ENCODE assay signal across 38 cellular contexts in genomic region chr4:57312296-57312695, GRCh38.
"Had no signal": no experiment of that assay in that cellular context is flagged by ENCODE, and none has a peak within 500 bp of the region (broad histone marks: within the 10 kb centered on the region; RNA-seq: fewer than 3 reads in every experiment).

No MANE protein-coding gene starts in this region.

- ATAC-seq: activated naive CD4-positive, alpha-beta T cell treated with anti-CD3 and anti-CD28 coated beads, Interleukin-2, amount 50 U/mL, for 72 hours; activated naive CD8-positive, alpha-beta T cell treated with anti-CD3 and anti-CD28 coated beads, Interleukin-2, amount 50 U/mL, for 24 hours; activated T-cell treated with anti-CD3 and anti-CD28 coated beads, Interleukin-2, amount 50 U/mL, for 4 hours; activated T-cell treated with anti-CD3 and anti-CD28 coated beads, Interleukin-2, amount 50 U/mL, for 72 hours; activated T-helper 17 cell treated with anti-CD3 and anti-CD28 coated beads, Interleukin-2, amount 50 U/mL, for 72 hours; body of pancreas had no signal

- H3K36me3 Mint-ChIP-seq: activated naive CD4-positive, alpha-beta T cell treated with anti-CD3 and anti-CD28 coated beads, Interleukin-2, amount 10 ng/mL, durations not matched to agents 7 days and 5 days; activated naive CD4-positive, alpha-beta T cell treated with anti-CD3 and anti-CD28 coated beads, Interleukin-2, amount 50 U/mL, for 24 hours; activated naive CD4-positive, alpha-beta T cell treated with anti-CD3 and anti-CD28 coated beads, Interleukin-2, amount 50 U/mL, for 72 hours; activated naive CD8-positive, alpha-beta T cell; activated naive CD8-positive, alpha-beta T cell treated with anti-CD3 and anti-CD28 coated beads for 36 hours; activated naive CD8-positive, alpha-beta T cell treated with anti-CD3 and anti-CD28 coated beads, Interleukin-2, amount 10 ng/mL, durations not matched to agents 7 days and 5 days; brain had no signal

- H3K4me3 Mint-ChIP-seq: activated naive CD4-positive, alpha-beta T cell treated with anti-CD3 and anti-CD28 coated beads for 36 hours; activated naive CD4-positive, alpha-beta T cell treated with anti-CD3 and anti-CD28 coated beads, Interleukin-2, amount 10 ng/mL, durations not matched to agents 7 days and 5 days; activated naive CD4-positive, alpha-beta T cell treated with anti-CD3 and anti-CD28 coated beads, Interleukin-2, amount 50 U/mL, for 24 hours; activated naive CD8-positive, alpha-beta T cell; activated naive CD8-positive, alpha-beta T cell treated with anti-CD3 and anti-CD28 coated beads for 36 hours; activated naive CD8-positive, alpha-beta T cell treated with anti-CD3 and anti-CD28 coated beads, Interleukin-2, amount 10 ng/mL, durations not matched to agents 7 days and 5 days; activated naive CD8-positive, alpha-beta T cell treated with anti-CD3 and anti-CD28 coated beads, Interleukin-2, amount 50 U/mL, for 24 hours; activated T-cell treated with anti-CD3 and anti-CD28 coated beads, Interleukin-2, amount 50 U/mL, for 24 hours; activated T-cell treated with anti-CD3 and anti-CD28 coated beads, Interleukin-2, amount 50 U/mL, for 4 hours; activated T-cell treated with anti-CD3 and anti-CD28 coated beads, Interleukin-2, amount 50 U/mL, for 72 hours; activated T-helper 1 cell treated with anti-CD3 and anti-CD28 coated beads, Interleukin-12 subunit alpha, Interleukin-12 subunit beta, Interleukin-2, Interleukin-4 antibody, amounts not matched to agents 30 ng/mL and 10 ng/mL and 1 ng/mL, durations not matched to agents 14 hours and 24 hours and 36 hours; activated T-helper 17 cell treated with anti-CD3 and anti-CD28 coated beads, Interleukin-2, amount 50 U/mL, for 72 hours; brain; central memory CD8-positive, alpha-beta T cell had no signal

- H3K9me3 ChIP-seq: adrenal gland, ascending aorta, body of pancreas, breast epithelium had no signal

- H3K27ac Mint-ChIP-seq: activated naive CD4-positive, alpha-beta T cell treated with anti-CD3 and anti-CD28 coated beads for 36 hours; activated naive CD4-positive, alpha-beta T cell treated with anti-CD3 and anti-CD28 coated beads, Interleukin-2, amount 10 ng/mL, durations not matched to agents 7 days and 5 days; activated naive CD4-positive, alpha-beta T cell treated with anti-CD3 and anti-CD28 coated beads, Interleukin-2, amount 50 U/mL, for 24 hours; activated naive CD8-positive, alpha-beta T cell; activated naive CD8-positive, alpha-beta T cell treated with anti-CD3 and anti-CD28 coated beads for 36 hours; activated naive CD8-positive, alpha-beta T cell treated with anti-CD3 and anti-CD28 coated beads, Interleukin-2, amount 10 ng/mL, durations not matched to agents 7 days and 5 days; activated naive CD8-positive, alpha-beta T cell treated with anti-CD3 and anti-CD28 coated beads, Interleukin-2, amount 50 U/mL, for 24 hours; activated T-cell treated with anti-CD3 and anti-CD28 coated beads, Interleukin-2, amount 50 U/mL, for 24 hours; activated T-cell treated with anti-CD3 and anti-CD28 coated beads, Interleukin-2, amount 50 U/mL, for 72 hours; activated T-helper 1 cell treated with anti-CD3 and anti-CD28 coated beads, Interleukin-12 subunit alpha, Interleukin-12 subunit beta, Interleukin-2, Interleukin-4 antibody, amounts not matched to agents 30 ng/mL and 10 ng/mL and 1 ng/mL, durations not matched to agents 14 hours and 24 hours and 36 hours; activated T-helper 17 cell treated with anti-CD3 and anti-CD28 coated beads, Interleukin-2, amount 50 U/mL, for 72 hours; activated T-helper 2 cell treated with anti-CD3 and anti-CD28 coated beads, Interferon-gamma antibody, Interleukin-2, Interleukin-4, amounts not matched to agents 10 μg/mL and 5 μg/mL and 100 μg/mL, durations not matched to agents 14 hours and 24 hours and 36 hours; brain had no signal

- H3K4me1 Mint-ChIP-seq: activated naive CD4-positive, alpha-beta T cell treated with anti-CD3 and anti-CD28 coated beads, Interleukin-2, amount 10 ng/mL, durations not matched to agents 7 days and 5 days; activated naive CD4-positive, alpha-beta T cell treated with anti-CD3 and anti-CD28 coated beads, Interleukin-2, amount 50 U/mL, for 24 hours; activated naive CD8-positive, alpha-beta T cell treated with anti-CD3 and anti-CD28 coated beads for 36 hours; activated naive CD8-positive, alpha-beta T cell treated with anti-CD3 and anti-CD28 coated beads, Interleukin-2, amount 10 ng/mL, durations not matched to agents 7 days and 5 days; activated naive CD8-positive, alpha-beta T cell treated with anti-CD3 and anti-CD28 coated beads, Interleukin-2, amount 50 U/mL, for 24 hours; activated T-helper 17 cell treated with anti-CD3 and anti-CD28 coated beads, Interleukin-2, amount 50 U/mL, for 72 hours; brain; central memory CD8-positive, alpha-beta T cell had no signal

- H3K4me1 ChIP-seq: adrenal gland, ascending aorta, body of pancreas, breast epithelium had no signal

- H3K4me3 ChIP-seq: adrenal gland, ascending aorta, body of pancreas, breast epithelium, cardiac muscle cell had no signal

- H3K27ac ChIP-seq: adrenal gland, ascending aorta, body of pancreas, brain microvascular endothelial cell, breast epithelium, cardiac muscle cell had no signal

- DNase-seq: activated effector memory CD4-positive, alpha-beta T cell treated with anti-CD3 and anti-CD28 coated beads, Interleukin-2, amount 50 U/mL, for 16 hours; activated effector memory CD4-positive, alpha-beta T cell treated with Interleukin-2 at 50 U/mL for 16 hours; activated gamma-delta T cell; activated gamma-delta T cell treated with Interleukin-2 at 50 U/mL for 16 hours; activated naive CD4-positive, alpha-beta T cell; activated naive CD4-positive, alpha-beta T cell treated with anti-CD3 and anti-CD28 coated beads for 36 hours; activated naive CD4-positive, alpha-beta T cell treated with anti-CD3 and anti-CD28 coated beads, Interleukin-2, amount 10 ng/mL, durations not matched to agents 7 days and 5 days; activated naive CD4-positive, alpha-beta T cell treated with anti-CD3 and anti-CD28 coated beads, Interleukin-2, amount 50 U/mL, for 16 hours; activated naive CD4-positive, alpha-beta T cell treated with Interleukin-2 at 50 U/mL for 16 hours; activated naive CD8-positive, alpha-beta T cell treated with anti-CD3 and anti-CD28 coated beads for 36 hours; activated naive CD8-positive, alpha-beta T cell treated with anti-CD3 and anti-CD28 coated beads, Interleukin-2, amount 10 ng/mL, durations not matched to agents 7 days and 5 days; activated naive CD8-positive, alpha-beta T cell treated with anti-CD3 and anti-CD28 coated beads, Interleukin-2, amount 50 U/mL, for 24 hours; activated T-cell treated with anti-CD3 and anti-CD28 coated beads, Interleukin-2, amount 50 U/mL, for 1 hour; activated T-cell treated with anti-CD3 and anti-CD28 coated beads, Interleukin-2, amount 50 U/mL, for 24 hours; activated T-cell treated with anti-CD3 and anti-CD28 coated beads, Interleukin-2, amount 50 U/mL, for 4 hours; activated T-cell treated with anti-CD3 and anti-CD28 coated beads, Interleukin-2, amount 50 U/mL, for 48 hours; activated T-cell treated with anti-CD3 and anti-CD28 coated beads, Interleukin-2, amount 50 U/mL, for 72 hours; adrenal gland; amniotic stem cell; amygdala; anterior cingulate cortex; aorta; body of pancreas; brain microvascular endothelial cell; caudate nucleus; central memory CD4-positive, alpha-beta T cell; cerebellar nuclear complex had no signal

- H3K36me3 ChIP-seq: adrenal gland, ascending aorta, brain microvascular endothelial cell, breast epithelium, cardiac muscle cell had no signal

- H3K9me3 Mint-ChIP-seq: activated naive CD4-positive, alpha-beta T cell treated with anti-CD3 and anti-CD28 coated beads for 36 hours; activated naive CD4-positive, alpha-beta T cell treated with anti-CD3 and anti-CD28 coated beads, Interleukin-2, amount 10 ng/mL, durations not matched to agents 7 days and 5 days; activated naive CD4-positive, alpha-beta T cell treated with anti-CD3 and anti-CD28 coated beads, Interleukin-2, amount 50 U/mL, for 24 hours; activated naive CD8-positive, alpha-beta T cell treated with anti-CD3 and anti-CD28 coated beads for 36 hours; activated naive CD8-positive, alpha-beta T cell treated with anti-CD3 and anti-CD28 coated beads, Interleukin-2, amount 10 ng/mL, durations not matched to agents 7 days and 5 days; activated naive CD8-positive, alpha-beta T cell treated with anti-CD3 and anti-CD28 coated beads, Interleukin-2, amount 50 U/mL, for 24 hours; activated T-cell treated with anti-CD3 and anti-CD28 coated beads, Interleukin-2, amount 50 U/mL, for 24 hours; activated T-cell treated with anti-CD3 and anti-CD28 coated beads, Interleukin-2, amount 50 U/mL, for 4 hours; activated T-helper 1 cell treated with anti-CD3 and anti-CD28 coated beads, Interleukin-12 subunit alpha, Interleukin-12 subunit beta, Interleukin-2, Interleukin-4 antibody, amounts not matched to agents 30 ng/mL and 10 ng/mL and 1 ng/mL, durations not matched to agents 14 hours and 24 hours and 36 hours; activated T-helper 2 cell treated with anti-CD3 and anti-CD28 coated beads, Interferon-gamma antibody, Interleukin-2, Interleukin-4, amounts not matched to agents 10 μg/mL and 5 μg/mL and 100 μg/mL, durations not matched to agents 14 hours and 24 hours and 36 hours had no signal

- H3K27me3 ChIP-seq: adrenal gland, ascending aorta, brain microvascular endothelial cell, cardiac muscle cell had no signal

- H3K27me3 Mint-ChIP-seq: activated naive CD4-positive, alpha-beta T cell treated with anti-CD3 and anti-CD28 coated beads, Interleukin-2, amount 10 ng/mL, durations not matched to agents 7 days and 5 days; activated naive CD8-positive, alpha-beta T cell; activated naive CD8-positive, alpha-beta T cell treated with anti-CD3 and anti-CD28 coated beads, Interleukin-2, amount 10 ng/mL, durations not matched to agents 7 days and 5 days; activated T-cell treated with anti-CD3 and anti-CD28 coated beads, Interleukin-2, amount 50 U/mL, for 24 hours; activated T-helper 17 cell treated with anti-CD3 and anti-CD28 coated beads, Interleukin-2, amount 50 U/mL, for 72 hours; central memory CD8-positive, alpha-beta T cell had no signal
